In the genomic region with DNA sequence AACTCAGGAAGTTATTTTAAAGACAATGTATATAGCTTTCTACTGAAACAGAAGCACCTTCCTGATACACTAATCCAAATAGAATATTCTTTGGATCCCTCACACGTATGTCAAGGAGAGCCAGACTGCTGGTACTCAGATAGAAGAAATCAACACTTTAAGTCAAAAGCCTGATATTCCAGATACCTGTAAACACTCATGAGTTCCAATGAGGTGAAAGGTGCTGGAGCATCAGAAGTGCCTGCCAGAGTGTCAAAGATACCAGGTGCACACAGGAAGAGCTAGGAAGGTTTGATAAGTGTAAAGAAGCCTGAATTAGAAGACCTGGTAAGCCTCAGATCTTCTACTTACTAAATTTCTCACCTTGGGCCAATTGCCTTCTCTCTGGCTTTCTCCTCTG, we compare ENCODE assay signal across 22 cellular contexts.
"Had no signal": no experiment of that assay in that cellular context is flagged by ENCODE, and none has a peak within 500 bp of the region (broad histone marks: within the 10 kb centered on the region; RNA-seq: fewer than 3 reads in every experiment).

No MANE protein-coding gene starts in this region.

- H3K9me3 ChIP-seq: left lung, pancreas, prostate gland, sigmoid colon, spleen, tibial nerve, uterus had no signal

- H3K4me3 ChIP-seq: left lung, lung, pancreas, prostate gland, sigmoid colon, spleen, tibial nerve, uterus had no signal

- H3K27ac ChIP-seq: left lung, pancreas, prostate gland, sigmoid colon, spleen, tibial nerve, uterus had no signal

- ATAC-seq: left cardiac atrium; left lung; naive thymus-derived CD8-positive, alpha-beta T cell; pancreas; right cardiac atrium; stimulated activated effector memory CD8-positive, alpha-beta T cell treated with anti-CD3 and anti-CD28 coated beads, Interleukin-12 subunit alpha, Interleukin-12 subunit beta, amount 100 ng/mL, for 72 hours; stimulated activated naive CD8-positive, alpha-beta T cell treated with anti-CD3 and anti-CD28 coated beads, Interleukin-15, amount 100 ng/mL, for 72 hours had no signal

- H3K36me3 ChIP-seq: left lung, pancreas, prostate gland, sigmoid colon, spleen, tibial nerve, uterus had no signal

- H3K4me1 ChIP-seq: left lung, pancreas, prostate gland, sigmoid colon, spleen, tibial nerve, uterus had no signal

- H3K27me3 ChIP-seq: left lung, pancreas, sigmoid colon, tibial nerve, uterus had no signal

- DNase-seq: hippocampal formation; kidney glomerular epithelial cell; left cardiac atrium; left lung; naive thymus-derived CD8-positive, alpha-beta T cell; nucleus accumbens; pancreas; posterior cingulate gyrus; retina; right cardiac atrium; sigmoid colon; small intestine; spleen; stimulated activated CD4-positive, alpha-beta T cell treated with anti-CD3 and anti-CD28 coated beads, Interleukin-4, amount 100 ng/mL, for 24 hours; stimulated activated naive CD4-positive, alpha-beta T cell treated with Interleukin-2 at 50 U/mL for 16 hours; stimulated activated naive CD8-positive, alpha-beta T cell treated with anti-CD3 and anti-CD28 coated beads, Interleukin-15, amount 100 ng/mL, for 72 hours; substantia nigra; uterus had no signal
